Comparison of ENCODE assay signal across 1 cellular context in genomic region chr12:117876492-117876816, GRCh38.
TF ChIP-seq lines count a peak whose summit lies in the region.

No MANE protein-coding gene starts in this region.

TF ChIP-seq in IMR-90, 13 proteins besides CTCF, POLR2A, EP300 and RAD21:
- no peak for TF ChIP-seq RCOR1 (IDR thresholded peaks at IDR 0.05; ENCODE audit: insufficient replicate concordance, low read length)
